Comparison of ENCODE assay signal across 1 cellular context in genomic region chr20:50281831-50282591, GRCh38.
TF ChIP-seq lines count a peak whose summit lies in the region.

No MANE protein-coding gene starts in this region.

TF ChIP-seq in HepG2, 621 proteins besides CTCF, POLR2A, EP300 and RAD21 (continued from another document and continues in another):
- TF ChIP-seq, protein P1, sequence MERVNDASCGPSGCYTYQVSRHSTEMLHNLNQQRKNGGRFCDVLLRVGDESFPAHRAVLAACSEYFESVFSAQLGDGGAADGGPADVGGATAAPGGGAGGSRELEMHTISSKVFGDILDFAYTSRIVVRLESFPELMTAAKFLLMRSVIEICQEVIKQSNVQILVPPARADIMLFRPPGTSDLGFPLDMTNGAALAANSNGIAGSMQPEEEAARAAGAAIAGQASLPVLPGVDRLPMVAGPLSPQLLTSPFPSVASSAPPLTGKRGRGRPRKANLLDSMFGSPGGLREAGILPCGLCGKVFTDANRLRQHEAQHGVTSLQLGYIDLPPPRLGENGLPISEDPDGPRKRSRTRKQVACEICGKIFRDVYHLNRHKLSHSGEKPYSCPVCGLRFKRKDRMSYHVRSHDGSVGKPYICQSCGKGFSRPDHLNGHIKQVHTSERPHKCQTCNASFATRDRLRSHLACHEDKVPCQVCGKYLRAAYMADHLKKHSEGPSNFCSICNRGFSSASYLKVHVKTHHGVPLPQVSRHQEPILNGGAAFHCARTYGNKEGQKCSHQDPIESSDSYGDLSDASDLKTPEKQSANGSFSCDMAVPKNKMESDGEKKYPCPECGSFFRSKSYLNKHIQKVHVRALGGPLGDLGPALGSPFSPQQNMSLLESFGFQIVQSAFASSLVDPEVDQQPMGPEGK (CRISPR knock-in tag; IDR thresholded peaks at IDR 0.05) = peak; percentile 88
- TF ChIP-seq PRDM10 (CRISPR knock-in tag; IDR thresholded peaks at IDR 0.05; ENCODE audit: low read depth) = 0 out of 2 replicates have a peak, but pooled peaks have one; percentile 12
- TF ChIP-seq ZNF598 (CRISPR knock-in tag; IDR thresholded peaks at IDR 0.05; ENCODE audit: borderline replicate concordance) = peak; percentile 82; the same call in 1 of the 2 replicates
- TF ChIP-seq ZBTB10 (CRISPR knock-in tag; IDR thresholded peaks at IDR 0.05; ENCODE audit: borderline replicate concordance) = peak; percentile 68; the same call in 1 of the 2 replicates
- TF ChIP-seq, protein P2, sequence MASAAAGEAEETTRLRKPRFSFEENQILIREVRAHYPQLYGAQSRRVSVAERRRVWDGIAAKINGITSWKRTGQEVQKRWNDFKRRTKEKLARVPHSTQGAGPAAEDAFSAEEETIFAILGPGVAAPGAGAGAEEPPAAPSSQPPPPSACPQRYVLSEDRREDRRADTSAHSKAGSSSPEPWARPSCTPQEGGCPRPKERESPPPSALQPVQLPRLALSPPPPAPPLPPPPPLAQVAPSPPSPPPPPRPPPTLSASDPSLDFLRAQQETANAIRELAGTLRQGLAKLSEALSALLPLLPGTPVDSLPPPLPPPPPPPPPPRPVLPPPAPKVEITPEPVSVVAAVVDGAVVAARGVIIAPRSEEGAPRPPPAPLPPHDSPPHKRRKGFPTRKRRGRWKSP (CRISPR knock-in tag; IDR thresholded peaks at IDR 0.05) = 0 out of 2 replicates have a peak, but pooled peaks have one; percentile 23
- peak; percentile 68; the same call in 1 of the 2 replicates for TF ChIP-seq PITX1 (CRISPR knock-in tag; IDR thresholded peaks at IDR 0.05)
- peak; percentile 9; the same call in 1 of the 2 replicates for TF ChIP-seq SOX5 (CRISPR knock-in tag; IDR thresholded peaks at IDR 0.05; ENCODE audit: borderline replicate concordance)
- no peak for TF ChIP-seq ISX (CRISPR knock-in tag; conservative IDR thresholded peaks at IDR 0.05)
- TF ChIP-seq SRSF1 (optimal IDR thresholded peaks at IDR 0.05; ENCODE audit: low read depth, low read length) = no peak
- TF ChIP-seq ZZZ3 (CRISPR knock-in tag; IDR thresholded peaks at IDR 0.05; ENCODE audit: borderline replicate concordance) = 0 out of 2 replicates have a peak, but pooled peaks have one; percentile 18
- TF ChIP-seq ATAD3A (CRISPR knock-in tag; IDR thresholded peaks at IDR 0.05) = no peak
- no peak for TF ChIP-seq FOXK2 (IDR thresholded peaks at IDR 0.05)
- 0 out of 2 replicates have a peak, but pooled peaks have one; percentile 39 for TF ChIP-seq KDM5B (CRISPR knock-in tag; IDR thresholded peaks at IDR 0.05; ENCODE audit: borderline replicate concordance)
- TF ChIP-seq KLF15 (CRISPR knock-in tag; IDR thresholded peaks at IDR 0.05; ENCODE audit: borderline replicate concordance) = no peak
- 0 out of 2 replicates have a peak, but pooled peaks have one; percentile 25 for TF ChIP-seq ZFY (CRISPR knock-in tag; IDR thresholded peaks at IDR 0.05)
- TF ChIP-seq IKZF4 (CRISPR knock-in tag; IDR thresholded peaks at IDR 0.05; ENCODE audit: borderline replicate concordance, low read depth, not compliant biosample characterization) = no peak
- no peak for TF ChIP-seq GTF3A (CRISPR knock-in tag; conservative IDR thresholded peaks at IDR 0.05)
- TF ChIP-seq, protein P3, sequence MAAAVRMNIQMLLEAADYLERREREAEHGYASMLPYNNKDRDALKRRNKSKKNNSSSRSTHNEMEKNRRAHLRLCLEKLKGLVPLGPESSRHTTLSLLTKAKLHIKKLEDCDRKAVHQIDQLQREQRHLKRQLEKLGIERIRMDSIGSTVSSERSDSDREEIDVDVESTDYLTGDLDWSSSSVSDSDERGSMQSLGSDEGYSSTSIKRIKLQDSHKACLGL (CRISPR knock-in tag; IDR thresholded peaks at IDR 0.05) = 0 out of 2 replicates have a peak, but pooled peaks have one; percentile 23
- TF ChIP-seq AGO1 (IDR thresholded peaks at IDR 0.05; ENCODE audit: low read depth, low read length, poor library complexity, severe bottlenecking) = peak; percentile 3
- TF ChIP-seq ZNF879 (CRISPR knock-in tag; IDR thresholded peaks at IDR 0.05) = no peak
- TF ChIP-seq POGK (CRISPR knock-in tag; conservative IDR thresholded peaks at IDR 0.05) = 0 out of 2 replicates have a peak, but pooled peaks have one; percentile 29
- TF ChIP-seq CBFB (CRISPR knock-in tag; IDR thresholded peaks at IDR 0.05) = peak; percentile 15; the same call in 1 of the 2 replicates
- no peak for TF ChIP-seq SCMH1 (CRISPR knock-in tag; IDR thresholded peaks at IDR 0.05; ENCODE audit: borderline replicate concordance)
- TF ChIP-seq ZNF333 (CRISPR knock-in tag; IDR thresholded peaks at IDR 0.05; ENCODE audit: borderline replicate concordance) = 0 out of 2 replicates have a peak, but pooled peaks have one; percentile 25
- peak; percentile 16; the same call in 1 of the 2 replicates for TF ChIP-seq ZNF501 (CRISPR knock-in tag; IDR thresholded peaks at IDR 0.05)
- TF ChIP-seq SIN3A (IDR thresholded peaks at IDR 0.05; ENCODE audit: borderline replicate concordance, low read depth, low read length) = no peak
- TF ChIP-seq ZNF737 (CRISPR knock-in tag; IDR thresholded peaks at IDR 0.05; ENCODE audit: borderline replicate concordance) = no peak
- peak; percentile 2; the same call in 1 of the 2 replicates for TF ChIP-seq CEBPG (CRISPR knock-in tag; IDR thresholded peaks at IDR 0.05)
- TF ChIP-seq ELF3 (CRISPR knock-in tag; IDR thresholded peaks at IDR 0.05) = peak; percentile 38; the same call in 1 of the 2 replicates
- 0 out of 2 replicates have a peak, but pooled peaks have one; percentile 25 for TF ChIP-seq AHR (CRISPR knock-in tag; IDR thresholded peaks at IDR 0.05)
- TF ChIP-seq XRCC5 (optimal IDR thresholded peaks at IDR 0.05; ENCODE audit: low read length) = peak; percentile 81
- no peak for TF ChIP-seq GMEB2 (CRISPR knock-in tag; IDR thresholded peaks at IDR 0.05; ENCODE audit: low read depth)
- TF ChIP-seq ZSCAN25 (CRISPR knock-in tag; IDR thresholded peaks at IDR 0.05) = no peak; the same call in 1 of the 2 replicates
- 0 out of 2 replicates have a peak, but pooled peaks have one; percentile 58 for TF ChIP-seq ZNF891 (CRISPR knock-in tag; IDR thresholded peaks at IDR 0.05)
- peak; percentile 47; the same call in 1 of the 2 replicates for TF ChIP-seq ZNF629 (CRISPR knock-in tag; conservative IDR thresholded peaks at IDR 0.05)
- TF ChIP-seq DRAP1 (CRISPR knock-in tag; IDR thresholded peaks at IDR 0.05) = peak; percentile 39; the same call in 1 of the 2 replicates
- TF ChIP-seq ZNF326 (CRISPR knock-in tag; IDR thresholded peaks at IDR 0.05; ENCODE audit: borderline replicate concordance) = no peak
- TF ChIP-seq, protein P4, sequence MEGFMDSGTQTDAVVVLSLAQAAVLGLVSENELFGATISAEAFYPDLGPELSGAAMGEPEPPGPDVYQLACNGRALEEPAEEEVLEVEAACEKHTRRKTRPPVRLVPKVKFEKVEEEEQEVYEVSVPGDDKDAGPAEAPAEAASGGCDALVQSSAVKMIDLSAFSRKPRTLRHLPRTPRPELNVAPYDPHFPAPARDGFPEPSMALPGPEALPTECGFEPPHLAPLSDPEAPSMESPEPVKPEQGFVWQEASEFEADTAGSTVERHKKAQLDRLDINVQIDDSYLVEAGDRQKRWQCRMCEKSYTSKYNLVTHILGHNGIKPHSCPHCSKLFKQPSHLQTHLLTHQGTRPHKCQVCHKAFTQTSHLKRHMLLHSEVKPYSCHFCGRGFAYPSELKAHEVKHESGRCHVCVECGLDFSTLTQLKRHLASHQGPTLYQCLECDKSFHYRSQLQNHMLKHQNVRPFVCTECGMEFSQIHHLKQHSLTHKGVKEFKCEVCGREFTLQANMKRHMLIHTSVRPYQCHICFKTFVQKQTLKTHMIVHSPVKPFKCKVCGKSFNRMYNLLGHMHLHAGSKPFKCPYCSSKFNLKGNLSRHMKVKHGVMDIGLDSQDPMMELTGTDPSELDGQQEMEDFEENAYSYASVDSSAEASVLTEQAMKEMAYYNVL (CRISPR knock-in tag; IDR thresholded peaks at IDR 0.05; ENCODE audit: borderline replicate concordance) = peak; percentile 48; the same call in 1 of the 2 replicates
- TF ChIP-seq, protein P5, sequence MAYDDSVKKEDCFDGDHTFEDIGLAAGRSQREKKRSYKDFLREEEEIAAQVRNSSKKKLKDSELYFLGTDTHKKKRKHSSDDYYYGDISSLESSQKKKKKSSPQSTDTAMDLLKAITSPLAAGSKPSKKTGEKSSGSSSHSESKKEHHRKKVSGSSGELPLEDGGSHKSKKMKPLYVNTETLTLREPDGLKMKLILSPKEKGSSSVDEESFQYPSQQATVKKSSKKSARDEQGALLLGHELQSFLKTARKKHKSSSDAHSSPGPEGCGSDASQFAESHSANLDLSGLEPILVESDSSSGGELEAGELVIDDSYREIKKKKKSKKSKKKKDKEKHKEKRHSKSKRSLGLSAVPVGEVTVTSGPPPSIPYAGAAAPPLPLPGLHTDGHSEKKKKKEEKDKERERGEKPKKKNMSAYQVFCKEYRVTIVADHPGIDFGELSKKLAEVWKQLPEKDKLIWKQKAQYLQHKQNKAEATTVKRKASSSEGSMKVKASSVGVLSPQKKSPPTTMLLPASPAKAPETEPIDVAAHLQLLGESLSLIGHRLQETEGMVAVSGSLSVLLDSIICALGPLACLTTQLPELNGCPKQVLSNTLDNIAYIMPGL (CRISPR knock-in tag; IDR thresholded peaks at IDR 0.05; ENCODE audit: borderline replicate concordance in 1 of 2, low read depth in 1 of 2) = peak; percentile 14 to 77; a peak in 3 of 4 replicates
- no peak for TF ChIP-seq SATB2 (CRISPR knock-in tag; IDR thresholded peaks at IDR 0.05)
- TF ChIP-seq ZNF263 (CRISPR knock-in tag; IDR thresholded peaks at IDR 0.05) = 0 out of 2 replicates have a peak, but pooled peaks have one; percentile 36
- TF ChIP-seq ZNF720 (CRISPR knock-in tag; IDR thresholded peaks at IDR 0.05) = no peak
- no peak for TF ChIP-seq SNAPC2 (CRISPR knock-in tag; IDR thresholded peaks at IDR 0.05)
- TF ChIP-seq DNMT1 (CRISPR knock-in tag; IDR thresholded peaks at IDR 0.05) = peak; percentile 66; the same call in 1 of the 2 replicates
